Comparison of ENCODE assay signal across 19 cellular contexts in genomic region chr17:65139045-65139764, GRCh38. TPM values are rescaled to one million over a fixed set of nuclear protein-coding genes. Genes with fewer than 3 reads are reported as not detected.
A peak's percentile ranks its signal among the peaks of the same experiment; 100 is the strongest.
DNase-seq lines count a peak whose midpoint lies in the region; ATAC-seq, FAIRE-seq and TF ChIP-seq lines count a peak whose summit lies in the region.
"Had no signal": no experiment of that assay in that cellular context is flagged by ENCODE, and none has a peak within 500 bp of the region (broad histone marks: within the 10 kb centered on the region; RNA-seq: fewer than 3 reads in every experiment).

No MANE protein-coding gene starts in this region.

- no peak overlapping the region for H2AFZ ChIP-seq in GM23338
- H2AFZ ChIP-seq: hepatocyte had no signal

- H3K27me3 Mint-ChIP-seq in GM23338 (ENCODE audit: insufficient read depth, low read depth, poor library complexity) (peaks cover 31% of the 10 kb centered on the region), nephron progenitor cell (ENCODE audit: low read depth, poor library complexity) (peaks cover 43% of the 10 kb centered on the region)
- peaks cover 4% of the 10 kb centered on the region for H3K27me3 Mint-ChIP-seq in activated T-helper 17 cell treated with anti-CD3 and anti-CD28 coated beads, Interleukin-2, amount 50 U/mL, for 72 hours

- TF ChIP-seq CTCF in GM23338 (conservative IDR thresholded peaks at IDR 0.05; ENCODE audit: low read depth in 2 of 2) (no peak), nephron progenitor cell (IDR thresholded peaks at IDR 0.05) (no peak)

- H3K9me3 Mint-ChIP-seq in GM23338 (no peaks in the 10 kb centered on the region), nephron progenitor cell (no peaks in the 10 kb centered on the region)
- no peaks in the 10 kb centered on the region for H3K9me3 Mint-ChIP-seq in activated T-helper 17 cell treated with anti-CD3 and anti-CD28 coated beads, Interleukin-2, amount 50 U/mL, for 72 hours

- H3K4me1 Mint-ChIP-seq in GM23338, result peaks cover 27% of the 10 kb centered on the region
- H3K4me1 Mint-ChIP-seq in activated T-helper 17 cell treated with anti-CD3 and anti-CD28 coated beads, Interleukin-2, amount 50 U/mL, for 72 hours, result peaks cover 11% of the 10 kb centered on the region
- peaks cover 52% of the 10 kb centered on the region for H3K4me1 Mint-ChIP-seq in nephron progenitor cell

- DNase-seq in NCI-H2227 (lab: John Stamatoyannopoulos, UW; ENCODE audit: unreplicated experiment), result peak; percentile 11
- no peak for DNase-seq in NCI-H2227 treated with DMSO at 0.1 percent for 48 hours (lab: John Stamatoyannopoulos, UW)
- DNase-seq in GM23338 (ENCODE audit: low spot score), result no peak
- no peak for DNase-seq in nephron progenitor cell
- no peak for DNase-seq in stimulated activated CD8-positive, alpha-beta memory T cell treated with anti-CD3 and anti-CD28 coated beads, Interleukin-4, amount 100 ng/mL, for 48 hours
- no peak for DNase-seq in GM19239 (ENCODE audit: insufficient read length, low spot score)
- no peak for DNase-seq in RCC 7860 (ENCODE audit: low spot score)
- DNase-seq: 8988T; activated CD4-positive, CD25-positive, alpha-beta regulatory T cell; MM.1S; NCI-H748 treated with DMSO at 0.1 percent for 48 hours; ovary; RPMI8226; small intestine had no signal

- FAIRE-seq in GM19239 (lab: Jason Lieb, UNC) (no peak), RCC 7860 (lab: Jason Lieb, UNC) (no peak)
- FAIRE-seq: small intestine had no signal

- H4K20me1 ChIP-seq in GM23338 (replicated peaks; ENCODE audit: insufficient read depth), result no peaks in the 10 kb centered on the region

- no peak overlapping the region for H3K27ac ChIP-seq in GM23338 (ENCODE audit: low read depth)
- H3K27ac ChIP-seq: C4-2B, cardiac muscle cell, hepatocyte, ovary, tibial nerve had no signal

- no peaks in the 10 kb centered on the region for H3F3A ChIP-seq in GM23338 (replicated peaks; ENCODE audit: low read depth)

- H3K4me3 ChIP-seq in GM23338, result no peak overlapping the region
- H3K4me3 ChIP-seq: cardiac muscle cell, hepatocyte, ovary, tibial nerve had no signal

- H3K36me3 Mint-ChIP-seq in GM23338 (ENCODE audit: low read depth) (no peaks in the 10 kb centered on the region), nephron progenitor cell (ENCODE audit: low read depth) (no peaks in the 10 kb centered on the region)
- no peaks in the 10 kb centered on the region for H3K36me3 Mint-ChIP-seq in activated T-helper 17 cell treated with anti-CD3 and anti-CD28 coated beads, Interleukin-2, amount 50 U/mL, for 72 hours (ENCODE audit: low read depth)

- no peaks in the 10 kb centered on the region for H3K36me3 ChIP-seq in GM23338 (ENCODE audit: insufficient read depth)
- H3K36me3 ChIP-seq: cardiac muscle cell, ovary, tibial nerve had no signal

- no peaks in the 10 kb centered on the region for H3K79me2 ChIP-seq in GM23338 (replicated peaks; ENCODE audit: insufficient read depth)
- H3K79me2 ChIP-seq: hepatocyte had no signal

- H3K27me3 ChIP-seq in GM23338 (ENCODE audit: insufficient read depth), result peaks cover 14% of the 10 kb centered on the region
- H3K27me3 ChIP-seq: ovary, tibial nerve had no signal

- peaks cover 4% of the 10 kb centered on the region; the same call in 1 of the 2 replicates for H3K4me1 ChIP-seq in GM23338 (ENCODE audit: insufficient read depth)

- H3K27ac Mint-ChIP-seq in GM23338, result no peak overlapping the region
- H3K27ac Mint-ChIP-seq in activated T-helper 17 cell treated with anti-CD3 and anti-CD28 coated beads, Interleukin-2, amount 50 U/mL, for 72 hours, result peak overlapping the region; percentile 5
- peak overlapping the region; percentile 1 for H3K27ac Mint-ChIP-seq in nephron progenitor cell

- H3K4me3 Mint-ChIP-seq in GM23338 (peak overlapping the region; percentile 29; the same call in 1 of the 3 replicates), nephron progenitor cell (peak overlapping the region; percentile 55)
- H3K4me3 Mint-ChIP-seq in activated T-helper 17 cell treated with anti-CD3 and anti-CD28 coated beads, Interleukin-2, amount 50 U/mL, for 72 hours, result peak overlapping the region; percentile 11

- ATAC-seq in GM23338, result no peak
- no peak for ATAC-seq in activated T-helper 17 cell treated with anti-CD3 and anti-CD28 coated beads, Interleukin-2, amount 50 U/mL, for 72 hours (replicated peaks)

- H3K4me2 ChIP-seq in GM23338, result no peak overlapping the region
- H3K4me2 ChIP-seq: hepatocyte had no signal

- H3K9me2 ChIP-seq in GM23338 (ENCODE audit: insufficient read depth), result no peaks in the 10 kb centered on the region

TF ChIP-seq in GM23338, 12 proteins besides CTCF, POLR2A, EP300 and RAD21 (continues in another document):
- TF ChIP-seq STAT1 (IDR thresholded peaks at IDR 0.05; ENCODE audit: unreplicated experiment) (no peak), JUNB (IDR thresholded peaks at IDR 0.05; ENCODE audit: unreplicated experiment) (no peak), EZH2 (IDR thresholded peaks at IDR 0.05; ENCODE audit: low read depth, unreplicated experiment) (no peak), ZNF331 (CRISPR knock-in tag; IDR thresholded peaks at IDR 0.05; ENCODE audit: low read depth) (no peak), ETS1 (IDR thresholded peaks at IDR 0.05) (no peak), REST (IDR thresholded peaks at IDR 0.05; ENCODE audit: unreplicated experiment) (no peak)

RNA-seq across cellular contexts. Expression of gene RGS9, which starts 2.0 kb away (rescaled TPM):
- 12.8 and 19.2 TPM in 2 replicates for total RNA-seq in GM23338 (2014; rRNA removed; shearing (Covaris generic))
- 29.6 and 29.8 TPM in 2 replicates for polyA plus RNA-seq in GM23338 (2016; fragmentation: Nextera tagmentation; extraction: Ambion mirVana)
- total RNA-seq in activated T-helper 17 cell treated with anti-CD3 and anti-CD28 coated beads, Interleukin-2, amount 50 U/mL, for 72 hours, result 1 to 10 TPM; 5.1 to 7.5 TPM
